ENCODE assay signal across 8 cellular contexts in the genomic region with DNA sequence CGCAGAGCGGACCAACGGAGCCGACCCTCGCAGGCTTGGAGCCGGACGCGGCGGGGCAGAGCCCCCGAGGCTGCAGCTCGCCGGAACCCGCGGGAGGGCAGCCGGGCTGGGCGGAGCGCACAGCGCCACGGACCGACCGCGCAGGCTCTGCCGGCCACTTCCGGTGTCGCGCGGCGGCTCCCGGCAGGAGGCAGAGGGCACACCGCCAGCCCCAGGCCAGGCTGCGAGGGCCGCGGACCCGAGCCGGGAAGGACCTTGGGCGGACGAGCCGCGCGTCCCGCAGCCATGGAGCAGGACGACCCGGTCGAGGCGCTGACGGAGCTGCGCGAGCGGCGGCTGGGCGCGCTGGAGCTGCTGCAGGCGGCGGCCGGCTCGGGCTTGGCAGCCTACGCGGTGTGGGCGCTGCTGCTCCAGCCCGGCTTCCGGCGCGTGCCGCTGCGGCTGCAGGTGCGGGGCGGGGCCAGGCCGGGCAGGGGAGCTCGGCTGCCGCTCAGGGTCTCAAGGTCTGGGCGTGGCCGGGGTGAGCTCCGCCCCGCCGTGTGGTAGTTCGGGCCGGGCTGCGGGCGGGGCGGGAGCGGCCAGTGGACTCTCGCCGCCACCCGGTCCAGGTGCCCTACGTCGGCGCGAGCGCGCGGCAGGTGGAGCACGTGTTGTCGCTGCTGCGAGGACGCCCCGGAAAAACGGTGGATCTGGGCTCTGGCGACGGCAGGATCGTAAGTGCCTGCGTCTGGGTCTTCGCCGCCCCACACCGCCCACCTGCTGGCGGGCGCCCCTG. TPM values are rescaled to one million over a fixed set of nuclear protein-coding genes. Genes with fewer than 3 reads are reported as not detected.
DNase-seq lines count a peak whose midpoint lies in the region; ATAC-seq, FAIRE-seq and TF ChIP-seq lines count a peak whose summit lies in the region.

A gene with protein sequence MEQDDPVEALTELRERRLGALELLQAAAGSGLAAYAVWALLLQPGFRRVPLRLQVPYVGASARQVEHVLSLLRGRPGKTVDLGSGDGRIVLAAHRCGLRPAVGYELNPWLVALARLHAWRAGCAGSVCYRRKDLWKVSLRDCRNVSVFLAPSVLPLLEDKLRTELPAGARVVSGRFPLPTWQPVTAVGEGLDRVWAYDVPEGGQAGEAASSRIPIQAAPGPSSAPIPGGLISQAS (plus strand): TSS at position 157 of the 775 bp plus-strand sequence. CDS start 129 bp downstream, at position 286.

- TF ChIP-seq EP300 in esophagus muscularis mucosa (IDR thresholded peaks at IDR 0.05), result no peak

- H3K9me3 ChIP-seq in PC-3 (ENCODE audit: low read length) (no peaks in the 10 kb centered on the region), esophagus muscularis mucosa (no peaks in the 10 kb centered on the region), muscle layer of colon (ENCODE audit: low read length) (no peaks in the 10 kb centered on the region)

- H2AFZ ChIP-seq in PC-3 (ENCODE audit: low read length), result peak within 1 kb of the TSS; percentile 67; the same call in 1 of the 2 replicates

- intact Hi-C loops in PC-3 (cut with micrococcal nuclease), result loop anchor here (1.0 kb wide), 1 partner anchor 9 kb away; no protein-coding TSS in a partner anchor
- intact Hi-C loops in esophagus muscularis mucosa (cut with DNase I), result no loop called here

- peaks cover under 1% of the 10 kb centered on the region for H3F3A ChIP-seq in PC-3 (ENCODE audit: low read length, unreplicated experiment)

- no peaks in the 10 kb centered on the region for H3K9me2 ChIP-seq in PC-3 (replicated peaks; ENCODE audit: low read length)

- H3K4me1 ChIP-seq in PC-3 (ENCODE audit: insufficient read depth, low read length) (peaks cover 25% of the 10 kb centered on the region), esophagus muscularis mucosa (peaks cover 33 to 62% (median 49%) of the 10 kb centered on the region in 4 donors), muscle layer of colon (ENCODE audit: insufficient read depth, low read length) (peaks cover 25% of the 10 kb centered on the region)

- H3K4me3 ChIP-seq in PC-3 (ENCODE audit: low read length), result peak within 1 kb of the TSS; percentile 82
- H3K4me3 ChIP-seq in esophagus muscularis mucosa, result peak within 1 kb of the TSS; percentile 67 to 98 (median 75)
- H3K4me3 ChIP-seq in muscle layer of colon (ENCODE audit: low read depth in 1 of 2, low read length in 2 of 2), result peak within 1 kb of the TSS; percentile 68 to 91

- H3K4me2 ChIP-seq in PC-3 (ENCODE audit: low read length), result peak within 1 kb of the TSS; percentile 93

- peak; percentile 63 for TF ChIP-seq POLR2A in esophagus muscularis mucosa (IDR thresholded peaks at IDR 0.05; ENCODE audit: low read depth)

- POLR2A ChIA-PET in PC-3 (lab: Charles Lee; ENCODE audit: unreplicated experiment), result interaction anchor here (0.8 to 1.4 kb wide), 2 partner anchors 9 to 10 kb away, joined by 3 to 5 read pairs; no protein-coding TSS in a partner anchor

- H3K79me2 ChIP-seq in PC-3 (ENCODE audit: low read length), result peaks cover 10% of the 10 kb centered on the region

- H3K27me3 ChIP-seq in PC-3 (ENCODE audit: low read length) (no peaks in the 10 kb centered on the region), esophagus muscularis mucosa (peaks cover 0 to 22% (median 7%) of the 10 kb centered on the region in 4 donors), muscle layer of colon (ENCODE audit: control insufficient read depth in 1 of 2, insufficient read depth in 2 of 2, low read length in 2 of 2) (peaks cover 6 to 31% of the 10 kb centered on the region in 2 donors)

- peak; percentile 98 for DNase-seq in D721Med (ENCODE audit: insufficient read length, low spot score)
- DNase-seq in HT-29 (ENCODE audit: low spot score), result peak; percentile 92
- DNase-seq in PC-3, result peak; percentile 79
- DNase-seq in activated T-cell treated with anti-CD3 and anti-CD28 coated beads, Interleukin-2, amount 50 U/mL, for 48 hours, result peak; percentile 84 to 89
- no peak for DNase-seq in esophagus muscularis mucosa (ENCODE audit: extremely low spot score)
- DNase-seq in stimulated activated naive CD4-positive, alpha-beta T cell treated with Interleukin-2 at 50 U/mL for 16 hours (lab: John Stamatoyannopoulos, UW), result peak; percentile 69

- 0% methylated on average over 19 of the region's 106 CpGs for WGBS in esophagus muscularis mucosa

- H4K20me1 ChIP-seq in PC-3 (ENCODE audit: low read length), result peaks cover 8% of the 10 kb centered on the region; the same call in 1 of the 2 replicates

- CTCF ChIA-PET in PC-3 (lab: Charles Lee), result interaction anchor here (0.6 kb wide), 1 partner anchor 16 kb away, joined by 3 read pairs; no protein-coding TSS in a partner anchor

- ATAC-seq in GM21360 (IDR thresholded peaks at IDR 0.05; ENCODE audit: unreplicated experiment) (peak; percentile 52), PC-3 (peak; percentile 64)

- BruUV-seq in PC-3 (replicated peaks; lab: Mats Ljungman, UMichigan), result no TSS peak

- TF ChIP-seq CTCF in D721Med (IDR thresholded peaks at IDR 0.05; ENCODE audit: insufficient read depth, missing control alignments), result no peak
- no peak for TF ChIP-seq CTCF in PC-3 (conservative IDR thresholded peaks at IDR 0.05; ENCODE audit: low read depth, low read length)
- peak in 2 of 3 experiments; percentile 13 to 26 for TF ChIP-seq CTCF in esophagus muscularis mucosa (IDR thresholded peaks at IDR 0.05)

- H3K36me3 ChIP-seq in PC-3 (ENCODE audit: low read depth, low read length) (no peaks in the 10 kb centered on the region), esophagus muscularis mucosa (peaks cover 0 to 10% (median 8%) of the 10 kb centered on the region in 4 donors), muscle layer of colon (ENCODE audit: insufficient read depth, low read length) (no peaks in the 10 kb centered on the region)

- no peak for FAIRE-seq in D721Med (lab: Jason Lieb, UNC)

- peak within 1 kb of the TSS; percentile 69 for H3K9ac ChIP-seq in PC-3 (ENCODE audit: low read length)
- H3K9ac ChIP-seq in muscle layer of colon (ENCODE audit: low read length), result peak within 1 kb of the TSS; percentile 27

- H3K27ac ChIP-seq in PC-3 (ENCODE audit: low read length) (peak within 1 kb of the TSS; percentile 43), esophagus muscularis mucosa (replicated peaks in 1 of 4) (peak within 1 kb of the TSS; percentile 81 to 94 (median 91)), muscle layer of colon (ENCODE audit: low read depth, low read length) (peak within 1 kb of the TSS; percentile 98)

RNA-seq across cellular contexts. Expression of the gene that starts here (rescaled TPM):
- total RNA-seq in HT-29 (2014; rRNA removed; shearing (Covaris generic)), result 123 and 151 TPM in 2 replicates
- 77.3 and 79.0 TPM in 2 replicates for total RNA-seq in PC-3 (2014; rRNA removed)
- 10 to 100 TPM; 26.5 to 48.6 (median 40.3) TPM for total RNA-seq in esophagus muscularis mucosa

Comparison
In these comparisons a context has a peak if more than half of its experiments do, and no peak if none do; other contexts are left out.
1. CTCF ChIP-seq: peak in esophagus muscularis mucosa (2 of 3); none in D721Med (single experiment) and PC-3 (single experiment).
2. H3K27ac ChIP-seq: peak in every context shown above with its lines; median percentile 98 in muscle layer of colon; 91 in esophagus muscularis mucosa; 43 in PC-3.
3. Peak in every context shown above with its lines, with median percentiles within 50 percentile points of each other: H3K4me3 ChIP-seq.